9 cellular contexts compared by ENCODE assay signal in genomic region chr12:21941522-21942376, GRCh38. TPM values are rescaled to one million over a fixed set of nuclear protein-coding genes. Genes with fewer than 3 reads are reported as not detected.
DNase-seq lines count a peak whose midpoint lies in the region; ATAC-seq, FAIRE-seq and TF ChIP-seq lines count a peak whose summit lies in the region.
"Had no signal": no experiment of that assay in that cellular context is flagged by ENCODE, and none has a peak within 500 bp of the region (broad histone marks: within the 10 kb centered on the region; RNA-seq: fewer than 3 reads in every experiment).

No MANE protein-coding gene starts in this region.

- peaks cover 9% of the 10 kb centered on the region for H3K4me1 Mint-ChIP-seq in activated CD4-positive, alpha-beta T cell treated with anti-CD3 and anti-CD28 coated beads, Interleukin-2, amount 10 ng/mL, durations not matched to agents 24 days and 14 days

- H3K9me3 ChIP-seq in colonic mucosa: no peaks in the 10 kb centered on the region
- peaks cover 3 to 12% (median 11%) of the 10 kb centered on the region in 5 donors for H3K9me3 ChIP-seq in subcutaneous abdominal adipose tissue (ENCODE audit: control insufficient read depth in 5 of 5, low read length in 5 of 5)
- H3K9me3 ChIP-seq in small intestine (ENCODE audit: control insufficient read depth, low read depth): no peaks in the 10 kb centered on the region

- intact Hi-C loops in activated CD4-positive, alpha-beta T cell treated with anti-CD3 and anti-CD28 coated beads, Interleukin-2, amount 10 ng/mL, durations not matched to agents 24 days and 14 days (cut with micrococcal nuclease): loop anchor here (10.0 kb wide), 1 partner anchor 167 kb away; the partner anchor contains the start of gene KCNJ8
- intact Hi-C loops in colonic mucosa (cut with DNase I): no loop called here
- intact Hi-C loops in left colon (cut with DNase I, micrococcal nuclease): no loop called here

- H3K27me3 Mint-ChIP-seq in activated CD4-positive, alpha-beta T cell treated with anti-CD3 and anti-CD28 coated beads, Interleukin-2, amount 10 ng/mL, durations not matched to agents 24 days and 14 days: peaks cover 49% of the 10 kb centered on the region

- H3K9ac ChIP-seq in colonic mucosa (ENCODE audit: low read depth in 2 of 2, low read length in 2 of 2): peak overlapping the region in 1 of 2 donors; percentile 28
- peak overlapping the region; percentile 64 to 93 (median 84) for H3K9ac ChIP-seq in subcutaneous abdominal adipose tissue (ENCODE audit: low read length in 5 of 5)

- no peaks in the 10 kb centered on the region for H3K36me3 Mint-ChIP-seq in activated CD4-positive, alpha-beta T cell treated with anti-CD3 and anti-CD28 coated beads, Interleukin-2, amount 10 ng/mL, durations not matched to agents 24 days and 14 days (ENCODE audit: low read depth)

- H3K27ac ChIP-seq in colonic mucosa: peak overlapping the region; percentile 37
- peak overlapping the region; percentile 93 for H3K27ac ChIP-seq in subcutaneous abdominal adipose tissue (ENCODE audit: low read depth, low read length)
- peak overlapping the region in 1 of 2 donors; percentile 81 for H3K27ac ChIP-seq in small intestine (ENCODE audit: low read depth in 1 of 2, low read length in 1 of 2)

- no peak for FAIRE-seq in small intestine (lab: Jason Lieb, UNC)

- peak overlapping the region; percentile 36 for H3K27ac Mint-ChIP-seq in activated CD4-positive, alpha-beta T cell treated with anti-CD3 and anti-CD28 coated beads, Interleukin-2, amount 10 ng/mL, durations not matched to agents 24 days and 14 days

- DNase-seq in activated CD4-positive, alpha-beta T cell treated with anti-CD3 and anti-CD28 coated beads, Interleukin-2, amount 10 ng/mL, durations not matched to agents 24 days and 14 days: no peak
- DNase-seq in activated CD4-positive, alpha-beta T cell treated with anti-CD3 and anti-CD28 coated beads, Interleukin-2, amount 50 U/mL, for 1 hour: no peak
- DNase-seq in colonic mucosa: peak; percentile 41
- peak; percentile 35 to 43 for DNase-seq in left colon
- DNase-seq in small intestine: no peak
- no peak for DNase-seq in stimulated activated CD4-positive, alpha-beta T cell treated with anti-CD3 and anti-CD28 coated beads, Interleukin-2, amount 100 ng/mL, for 24 hours
- no peak for DNase-seq in NCI-H1105 (lab: John Stamatoyannopoulos, UW)

- H3K4me3 ChIP-seq in colonic mucosa (peak overlapping the region; percentile 36), subcutaneous abdominal adipose tissue (ENCODE audit: low read depth in 1 of 5, low read length in 5 of 5) (peak overlapping the region; percentile 61 to 89 (median 71)), small intestine (ENCODE audit: low read depth in 1 of 2, low read length in 2 of 2) (peak overlapping the region in 1 of 2 donors; percentile 1)

- peak overlapping the region; percentile 61 for H3K4me3 Mint-ChIP-seq in activated CD4-positive, alpha-beta T cell treated with anti-CD3 and anti-CD28 coated beads, Interleukin-2, amount 10 ng/mL, durations not matched to agents 24 days and 14 days

- peak; percentile 72 for ATAC-seq in left colon

- H3K4me1 ChIP-seq in colonic mucosa (no peaks in the 10 kb centered on the region), subcutaneous abdominal adipose tissue (ENCODE audit: control insufficient read depth in 5 of 5, insufficient read depth in 5 of 5, low read length in 5 of 5) (peaks cover 0 to 25% (median 23%) of the 10 kb centered on the region in 5 donors), small intestine (ENCODE audit: control insufficient read depth in 2 of 2, insufficient read depth in 1 of 2, low read depth in 1 of 2, low read length in 1 of 2) (no peaks in the 10 kb centered on the region)

- H3K27me3 ChIP-seq in colonic mucosa (peaks cover 26% of the 10 kb centered on the region), subcutaneous abdominal adipose tissue (ENCODE audit: control insufficient read depth in 5 of 5, insufficient read depth in 4 of 5, low read length in 5 of 5) (peaks cover 0 to 3% (median 0%) of the 10 kb centered on the region in 5 donors), small intestine (ENCODE audit: control insufficient read depth in 2 of 2, insufficient read depth in 2 of 2, low read length in 2 of 2) (peaks cover 0 to 16% of the 10 kb centered on the region in 2 donors)

- 4 to 6% (median 4%) methylated on average over 51 of the region's 51 CpGs for WGBS in small intestine, 3 donors

- H3K36me3 ChIP-seq in colonic mucosa (no peaks in the 10 kb centered on the region), subcutaneous abdominal adipose tissue (ENCODE audit: control insufficient read depth in 5 of 5, insufficient read depth in 5 of 5, low read length in 5 of 5) (no peaks in the 10 kb centered on the region), small intestine (ENCODE audit: control insufficient read depth in 2 of 2, insufficient read depth in 2 of 2, low read length in 2 of 2) (no peaks in the 10 kb centered on the region)

- peak; percentile 27 for TF ChIP-seq CTCF in colonic mucosa (IDR thresholded peaks at IDR 0.05)

- peaks cover 14% of the 10 kb centered on the region for H3K9me3 Mint-ChIP-seq in activated CD4-positive, alpha-beta T cell treated with anti-CD3 and anti-CD28 coated beads, Interleukin-2, amount 10 ng/mL, durations not matched to agents 24 days and 14 days

RNA-seq across cellular contexts. Expression of gene ABCC9, which starts 0.5 kb away (rescaled TPM):
- total RNA-seq in activated CD4-positive, alpha-beta T cell treated with anti-CD3 and anti-CD28 coated beads, Interleukin-2, amount 10 ng/mL, durations not matched to agents 24 days and 14 days: 0.02 TPM in 1 of 2 replicates, not detected in the other
- total RNA-seq in colonic mucosa: 1 to 10 TPM in 1 of 2 donors, under 1 TPM in 1; 0.69 to 5.0 TPM
- total RNA-seq in left colon: 1 to 10 TPM; 1.6 to 5.9 TPM
- polyA plus RNA-seq in small intestine: 1 to 10 TPM in 1 of 3 donors, under 1 TPM in 1, not detected in 1; under 0.01 to 2.5 TPM
- total RNA-seq: T-helper 1 cell treated with Interleukin-12 subunit alpha and Interleukin-12 subunit beta and Interleukin-4 antibody, amounts not matched to agents 30 ng/mL and 1 ng/mL, for 36 hours had no signal

Comparison
In these comparisons a context has a peak if more than half of its experiments do, and no peak if none do; other contexts are left out.
1. DNase-seq: peak in colonic mucosa (single experiment) and left colon (2 of 2); none in activated CD4-positive, alpha-beta T cell treated with anti-CD3 and anti-CD28 coated beads, Interleukin-2, amount 10 ng/mL, durations not matched to agents 24 days and 14 days (single experiment), activated CD4-positive, alpha-beta T cell treated with anti-CD3 and anti-CD28 coated beads, Interleukin-2, amount 50 U/mL, for 1 hour (single experiment), small intestine (single experiment), stimulated activated CD4-positive, alpha-beta T cell treated with anti-CD3 and anti-CD28 coated beads, Interleukin-2, amount 100 ng/mL, for 24 hours (0 of 2) and NCI-H1105 (single experiment).